ENCODE assay signal across 13 cellular contexts in genomic region chr1:204320413-204320812, GRCh38. TPM values are rescaled to one million over a fixed set of nuclear protein-coding genes. Genes with fewer than 3 reads are reported as not detected.
DNase-seq lines count a peak whose midpoint lies in the region; ATAC-seq and TF ChIP-seq lines count a peak whose summit lies in the region.
"Had no signal": no experiment of that assay in that cellular context is flagged by ENCODE, and none has a peak within 500 bp of the region (broad histone marks: within the 10 kb centered on the region; RNA-seq: fewer than 3 reads in every experiment).

No MANE protein-coding gene starts in this region.

- TF ChIP-seq EP300 in gastroesophageal sphincter (IDR thresholded peaks at IDR 0.05) = no peak

- no peak for TF ChIP-seq CTCF in vagina (IDR thresholded peaks at IDR 0.05)
- TF ChIP-seq CTCF in gastroesophageal sphincter (IDR thresholded peaks at IDR 0.05) = no peak

- 51 to 60% methylated on average over 2 of the region's 5 CpGs for WGBS in gastroesophageal sphincter (ENCODE audit: low coverage in 1 of 2), 2 donors

- DNase-seq in stimulated activated CD4-positive, alpha-beta T cell treated with anti-CD3 and anti-CD28 coated beads, Interleukin-12 subunit alpha, Interleukin-12 subunit beta, amount 100 ng/mL, for 48 hours (ENCODE audit: low read depth in 2 of 3, low spot score in 1 of 3) = peak in 2 of 3 donors; percentile 13 to 17
- no peak for DNase-seq in stimulated activated CD4-positive, alpha-beta T cell treated with anti-CD3 and anti-CD28 coated beads, Interleukin-12 subunit alpha, Interleukin-12 subunit beta, amount 100 ng/mL, for 4 hours
- peak; percentile 65 for DNase-seq in glomerular visceral epithelial cell (ENCODE audit: extremely low spot score)
- no peak for DNase-seq in vagina (ENCODE audit: extremely low spot score in 2 of 2)
- DNase-seq in stimulated activated naive CD4-positive, alpha-beta T cell treated with Interleukin-2 at 50 U/mL for 16 hours (lab: John Stamatoyannopoulos, UW) = no peak
- DNase-seq: activated CD4-positive, alpha-beta T cell treated with anti-CD3 and anti-CD28 coated beads, Interleukin-2, amount 50 U/mL, for 4 hours; CD4-positive, alpha-beta T cell; NCI-H2081; nucleus accumbens had no signal

- H3K27ac ChIP-seq in vagina (peak overlapping the region; percentile 45), gastroesophageal sphincter (no peak overlapping the region)

- H3K27me3 ChIP-seq in vagina (no peaks in the 10 kb centered on the region), gastroesophageal sphincter (peaks cover 4% of the 10 kb centered on the region)

- H3K27ac Mint-ChIP-seq in activated T-helper 17 cell treated with anti-CD3 and anti-CD28 coated beads, Interleukin-2, amount 50 U/mL, for 72 hours = peak overlapping the region; percentile 53
- H3K27ac Mint-ChIP-seq: CD4-positive, alpha-beta T cell had no signal

- no peaks in the 10 kb centered on the region for H3K36me3 ChIP-seq in vagina
- no peaks in the 10 kb centered on the region for H3K36me3 ChIP-seq in gastroesophageal sphincter

- H3K9me3 ChIP-seq in vagina = no peaks in the 10 kb centered on the region
- H3K9me3 ChIP-seq in gastroesophageal sphincter = no peaks in the 10 kb centered on the region

- intact Hi-C loops in vagina (cut with DNase I) = no loop called here

- ATAC-seq in activated T-helper 17 cell treated with anti-CD3 and anti-CD28 coated beads, Interleukin-2, amount 50 U/mL, for 72 hours (replicated peaks) = peak; percentile 50
- no peak for ATAC-seq in GM19452 (IDR thresholded peaks at IDR 0.05; ENCODE audit: unreplicated experiment)
- no peak for ATAC-seq in gastroesophageal sphincter
- ATAC-seq: Right ventricle myocardium inferior had no signal

- H3K4me1 Mint-ChIP-seq in activated T-helper 17 cell treated with anti-CD3 and anti-CD28 coated beads, Interleukin-2, amount 50 U/mL, for 72 hours = peaks cover 16% of the 10 kb centered on the region

- no peaks in the 10 kb centered on the region for H3K36me3 Mint-ChIP-seq in activated T-helper 17 cell treated with anti-CD3 and anti-CD28 coated beads, Interleukin-2, amount 50 U/mL, for 72 hours (ENCODE audit: low read depth)

- TF ChIP-seq POLR2A in vagina (IDR thresholded peaks at IDR 0.05) (no peak), gastroesophageal sphincter (IDR thresholded peaks at IDR 0.05) (no peak)

- H3K4me3 ChIP-seq in vagina (no peak overlapping the region), gastroesophageal sphincter (no peak overlapping the region)

- H3K4me3 Mint-ChIP-seq in activated T-helper 17 cell treated with anti-CD3 and anti-CD28 coated beads, Interleukin-2, amount 50 U/mL, for 72 hours = no peak overlapping the region
- H3K4me3 Mint-ChIP-seq: CD4-positive, alpha-beta T cell had no signal

- peaks cover 12% of the 10 kb centered on the region for H3K27me3 Mint-ChIP-seq in activated T-helper 17 cell treated with anti-CD3 and anti-CD28 coated beads, Interleukin-2, amount 50 U/mL, for 72 hours
- H3K27me3 Mint-ChIP-seq: CD4-positive, alpha-beta T cell had no signal

- H3K4me1 ChIP-seq in vagina = peaks cover 21% of the 10 kb centered on the region
- peaks cover 0 to 16% (median 0%) of the 10 kb centered on the region in 3 donors for H3K4me1 ChIP-seq in gastroesophageal sphincter

- H3K9me3 Mint-ChIP-seq in activated T-helper 17 cell treated with anti-CD3 and anti-CD28 coated beads, Interleukin-2, amount 50 U/mL, for 72 hours = no peaks in the 10 kb centered on the region
- H3K9me3 Mint-ChIP-seq: CD4-positive, alpha-beta T cell had no signal

RNA-seq across cellular contexts. Expression of gene PLEKHA6, which starts 39.3 kb away (rescaled TPM):
- total RNA-seq in activated T-helper 17 cell treated with anti-CD3 and anti-CD28 coated beads, Interleukin-2, amount 50 U/mL, for 72 hours = 1 to 10 TPM in 1 of 2 donors, under 1 TPM in 1; 0.37 to 1.3 TPM
- total RNA-seq in vagina (15.0 TPM), gastroesophageal sphincter (10 to 100 TPM in 2 of 4 donors, 1 to 10 TPM in 2; 8.7 to 17.8 (median 11.4) TPM)

Comparison
In these comparisons a context has a peak if more than half of its experiments do, and no peak if none do; other contexts are left out.
1. DNase-seq: peak in stimulated activated CD4-positive, alpha-beta T cell treated with anti-CD3 and anti-CD28 coated beads, Interleukin-12 subunit alpha, Interleukin-12 subunit beta, amount 100 ng/mL, for 48 hours (2 of 3) and glomerular visceral epithelial cell (single experiment); none in stimulated activated CD4-positive, alpha-beta T cell treated with anti-CD3 and anti-CD28 coated beads, Interleukin-12 subunit alpha, Interleukin-12 subunit beta, amount 100 ng/mL, for 4 hours (single experiment), vagina (0 of 2) and stimulated activated naive CD4-positive, alpha-beta T cell treated with Interleukin-2 at 50 U/mL for 16 hours (single experiment).